Comparison of ENCODE assay signal across 9 cellular contexts in genomic region chr1:167328762-167329483, GRCh38.
A peak's percentile ranks its signal among the peaks of the same experiment; 100 is the strongest.
DNase-seq lines count a peak whose midpoint lies in the region; ATAC-seq, FAIRE-seq and TF ChIP-seq lines count a peak whose summit lies in the region.
"Had no signal": no experiment of that assay in that cellular context is flagged by ENCODE, and none has a peak within 500 bp of the region (broad histone marks: within the 10 kb centered on the region; RNA-seq: fewer than 3 reads in every experiment).

No MANE protein-coding gene starts in this region.

- H3K27me3 Mint-ChIP-seq in CD4-positive, alpha-beta T cell, result no peaks in the 10 kb centered on the region

- H3K9ac ChIP-seq in OCI-LY1 (ENCODE audit: low read length) (peak overlapping the region; percentile 87), keratinocyte (ENCODE audit: control insufficient read depth, extremely low read depth, insufficient read depth, low read length) (no peak overlapping the region)

- TF ChIP-seq CTCF in OCI-LY1 (IDR thresholded peaks at IDR 0.05; ENCODE audit: low read length) (no peak), keratinocyte (optimal IDR thresholded peaks at IDR 0.05 in 1 of 3, IDR thresholded peaks at IDR 0.05 in 1 of 3, conservative IDR thresholded peaks at IDR 0.05 in 1 of 3; ENCODE audit: extremely low read depth in 1 of 3, insufficient read depth in 2 of 3, low read length in 3 of 3) (no peak), osteoblast (IDR thresholded peaks at IDR 0.05; ENCODE audit: extremely low read depth, low read depth, low read length) (no peak)
- TF ChIP-seq CTCF in CD4-positive, alpha-beta T cell (IDR thresholded peaks at IDR 0.05), result no peak

- no peak overlapping the region for H3K27ac Mint-ChIP-seq in CD4-positive, alpha-beta T cell
- H3K27ac Mint-ChIP-seq: T-helper 1 cell treated with Interleukin-12 subunit alpha and Interleukin-12 subunit beta and Interleukin-4 antibody, amounts not matched to agents 30 μg/mL and 1 μg/mL, for 36 hours had no signal

- H3K27ac ChIP-seq in OCI-LY1 (ENCODE audit: low read depth, low read length, poor library complexity, severe bottlenecking) (peak overlapping the region; percentile 99), keratinocyte (ENCODE audit: control insufficient read depth, insufficient read depth, low read length) (no peak overlapping the region), osteoblast (ENCODE audit: low read depth, low read length) (no peak overlapping the region)
- no peak overlapping the region for H3K27ac ChIP-seq in CD4-positive, alpha-beta T cell (ENCODE audit: low read depth, low read length)

- no peaks in the 10 kb centered on the region for H3K9me2 ChIP-seq in OCI-LY1 (ENCODE audit: low read depth, low read length)

- no peaks in the 10 kb centered on the region for H4K20me1 ChIP-seq in OCI-LY1 (ENCODE audit: insufficient read depth, low read length)
- no peaks in the 10 kb centered on the region for H4K20me1 ChIP-seq in keratinocyte (ENCODE audit: control insufficient read depth, extremely low read depth, insufficient read depth, low read length)
- H4K20me1 ChIP-seq in osteoblast (ENCODE audit: insufficient read depth, low read length), result peaks cover 11% of the 10 kb centered on the region

- H2AFZ ChIP-seq in OCI-LY1 (ENCODE audit: low read length), result no peak overlapping the region
- no peak overlapping the region for H2AFZ ChIP-seq in keratinocyte (ENCODE audit: control insufficient read depth, low read length)
- H2AFZ ChIP-seq in osteoblast (ENCODE audit: low read length), result no peak overlapping the region

- H3K9me3 Mint-ChIP-seq in CD4-positive, alpha-beta T cell, result no peaks in the 10 kb centered on the region

- peak overlapping the region; percentile 77 for H3K4me3 ChIP-seq in OCI-LY1 (ENCODE audit: low read depth, low read length, poor library complexity, severe bottlenecking)
- no peak overlapping the region for H3K4me3 ChIP-seq in keratinocyte (ENCODE audit: control insufficient read depth in 2 of 3, extremely low read depth in 1 of 3, insufficient read depth in 2 of 3, low read depth in 1 of 3, low read length in 3 of 3)
- H3K4me3 ChIP-seq in osteoblast (ENCODE audit: insufficient read depth, low read length), result no peak overlapping the region

- peaks cover 51% of the 10 kb centered on the region for H3K4me1 ChIP-seq in OCI-LY1 (ENCODE audit: insufficient read depth, low read length, severe bottlenecking)
- no peaks in the 10 kb centered on the region for H3K4me1 ChIP-seq in keratinocyte (ENCODE audit: control insufficient read depth, extremely low read depth, insufficient read depth, low read length)
- H3K4me1 ChIP-seq in osteoblast (ENCODE audit: insufficient read depth, low read length), result peaks cover 4% of the 10 kb centered on the region

- H3K4me1 Mint-ChIP-seq in CD4-positive, alpha-beta T cell (ENCODE audit: low read depth), result peaks cover 37% of the 10 kb centered on the region

- H3K36me3 Mint-ChIP-seq in CD4-positive, alpha-beta T cell (ENCODE audit: low read depth), result peaks cover 66% of the 10 kb centered on the region

- H3K27me3 ChIP-seq in OCI-LY1 (ENCODE audit: insufficient read depth, low read length), result no peaks in the 10 kb centered on the region
- no peaks in the 10 kb centered on the region for H3K27me3 ChIP-seq in keratinocyte (ENCODE audit: control insufficient read depth, extremely low read depth, insufficient read depth, low read length)
- H3K27me3 ChIP-seq in CD4-positive, alpha-beta T cell (ENCODE audit: control insufficient read depth, insufficient read depth, low read length), result no peaks in the 10 kb centered on the region
- no peaks in the 10 kb centered on the region for H3K27me3 ChIP-seq in osteoblast (ENCODE audit: insufficient read depth, low read length)

- H3K4me3 Mint-ChIP-seq in CD4-positive, alpha-beta T cell, result no peak overlapping the region
- H3K4me3 Mint-ChIP-seq: T-helper 1 cell treated with Interleukin-12 subunit alpha and Interleukin-12 subunit beta and Interleukin-4 antibody, amounts not matched to agents 30 μg/mL and 1 μg/mL, for 36 hours had no signal

- 0 out of 2 replicates have a peak, but pooled peaks cover 2% of the 10 kb centered on the region for H3K9me3 ChIP-seq in OCI-LY1 (ENCODE audit: low read length)
- H3K9me3 ChIP-seq in keratinocyte (ENCODE audit: control insufficient read depth, low read depth, low read length), result no peaks in the 10 kb centered on the region
- H3K9me3 ChIP-seq in CD4-positive, alpha-beta T cell (ENCODE audit: control insufficient read depth, low read length), result peaks cover under 1% of the 10 kb centered on the region
- H3K9me3 ChIP-seq in osteoblast (ENCODE audit: low read depth, low read length), result no peaks in the 10 kb centered on the region

- H3K36me3 ChIP-seq in OCI-LY1 (ENCODE audit: insufficient read depth, low read length), result peaks cover 12% of the 10 kb centered on the region
- H3K36me3 ChIP-seq in keratinocyte (ENCODE audit: control insufficient read depth in 2 of 2, extremely low read depth in 1 of 2, insufficient read depth in 2 of 2, low read length in 2 of 2), result no peaks in the 10 kb centered on the region
- H3K36me3 ChIP-seq in osteoblast (ENCODE audit: insufficient read depth, low read length), result no peaks in the 10 kb centered on the region

- peaks cover 15% of the 10 kb centered on the region for H3F3A ChIP-seq in OCI-LY1 (ENCODE audit: insufficient read depth, low read length)

- dilution Hi-C loops in keratinocyte (cut with MboI; ENCODE audit: extremely low pct_ligation_motif_present, low sequenced_read_pairs), result no loop called here

- FAIRE-seq in keratinocyte (lab: Jason Lieb, UNC), result peak; percentile 5

- CTCF ChIA-PET in CD4-positive, alpha-beta T cell (lab: Charles Lee), result no interaction called here

- no peaks in the 10 kb centered on the region for H3K9me1 ChIP-seq in keratinocyte (ENCODE audit: control insufficient read depth, extremely low read depth, insufficient read depth, low read length)

- DNase-seq in keratinocyte (ENCODE audit: low read depth, low spot score) (no peak), T-helper 2 cell (no peak), osteoblast (ENCODE audit: insufficient read length, low spot score, missing footprints) (no peak), COR-L47 (lab: John Stamatoyannopoulos, UW) (no peak)
- DNase-seq in CD4-positive, alpha-beta T cell, result no peak

- intact Hi-C loops in CD4-positive, alpha-beta T cell (cut with DNase I, micrococcal nuclease), result no loop called here

- H3K4me2 ChIP-seq in OCI-LY1 (ENCODE audit: low read length), result peak overlapping the region; percentile 95
- H3K4me2 ChIP-seq in keratinocyte (ENCODE audit: control insufficient read depth, extremely low read depth, insufficient read depth, low read depth, low read length), result no peak overlapping the region
- no peak overlapping the region for H3K4me2 ChIP-seq in osteoblast (ENCODE audit: insufficient read depth, low read length)

- POLR2A ChIA-PET in CD4-positive, alpha-beta T cell (lab: Charles Lee), result no interaction called here

- peaks cover 42% of the 10 kb centered on the region for H3K79me2 ChIP-seq in OCI-LY1 (ENCODE audit: insufficient read depth, low read length)
- H3K79me2 ChIP-seq in keratinocyte (ENCODE audit: control insufficient read depth, insufficient read depth, low read length), result no peaks in the 10 kb centered on the region
- H3K79me2 ChIP-seq in osteoblast (ENCODE audit: insufficient read depth, low read length), result no peaks in the 10 kb centered on the region

- peak; percentile 76 for ATAC-seq in GM19035 (IDR thresholded peaks at IDR 0.05; ENCODE audit: unreplicated experiment)
- ATAC-seq in HG02973 (IDR thresholded peaks at IDR 0.05; ENCODE audit: unreplicated experiment), result peak; percentile 62
- no peak for ATAC-seq in CD4-positive, alpha-beta T cell (ENCODE audit: poor library complexity)
